In the genomic region with DNA sequence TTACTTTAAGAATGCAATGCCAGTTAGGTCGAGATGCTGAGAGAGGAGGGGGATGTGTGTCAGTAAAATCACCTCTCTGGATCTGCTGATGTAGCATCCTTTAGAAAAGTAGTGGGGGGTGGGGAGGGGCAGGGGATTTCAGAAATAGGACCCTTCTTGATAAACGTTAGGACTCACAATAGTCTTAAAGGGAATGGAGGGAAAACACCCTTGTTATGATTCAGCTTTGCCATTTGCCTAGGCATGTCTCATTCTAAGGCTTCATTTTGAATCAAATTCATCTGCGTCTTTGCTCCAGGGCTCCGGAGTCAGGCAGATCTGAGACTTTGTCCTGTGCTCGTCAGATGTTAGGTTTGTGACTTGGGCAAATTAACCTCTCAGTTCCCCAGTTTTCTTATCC, we compare ENCODE assay signal across 12 cellular contexts. TPM values are rescaled to one million over a fixed set of nuclear protein-coding genes. Genes with fewer than 3 reads are reported as not detected.
DNase-seq lines count a peak whose midpoint lies in the region; ATAC-seq and TF ChIP-seq lines count a peak whose summit lies in the region.
"Had no signal": no experiment of that assay in that cellular context is flagged by ENCODE, and none has a peak within 500 bp of the region (broad histone marks: within the 10 kb centered on the region; RNA-seq: fewer than 3 reads in every experiment).

No MANE protein-coding gene starts in this region.

- peak overlapping the region; percentile 98 for H3K27ac Mint-ChIP-seq in activated CD8-positive, alpha-beta memory T cell treated with anti-CD3 and anti-CD28 coated beads, Interleukin-2, amount 10 ng/mL, durations not matched to agents 7 days and 5 days

- H3K36me3 Mint-ChIP-seq in activated CD8-positive, alpha-beta memory T cell treated with anti-CD3 and anti-CD28 coated beads, Interleukin-2, amount 10 ng/mL, durations not matched to agents 7 days and 5 days = peaks cover 11% of the 10 kb centered on the region

- H3K4me3 Mint-ChIP-seq in activated CD8-positive, alpha-beta memory T cell treated with anti-CD3 and anti-CD28 coated beads, Interleukin-2, amount 10 ng/mL, durations not matched to agents 7 days and 5 days = peak overlapping the region; percentile 97

- H3K27me3 ChIP-seq in effector memory CD4-positive, alpha-beta T cell (replicated peaks; ENCODE audit: control insufficient read depth, insufficient read depth, low read length, poor library complexity, severe bottlenecking) = no peaks in the 10 kb centered on the region
- no peaks in the 10 kb centered on the region for H3K27me3 ChIP-seq in right cardiac atrium (ENCODE audit: control insufficient read depth, insufficient read depth)
- no peaks in the 10 kb centered on the region for H3K27me3 ChIP-seq in psoas muscle (ENCODE audit: insufficient read depth in 3 of 3, low read length in 2 of 3)
- H3K27me3 ChIP-seq: esophagus muscularis mucosa had no signal

- H3K9me3 Mint-ChIP-seq in activated CD8-positive, alpha-beta memory T cell treated with anti-CD3 and anti-CD28 coated beads, Interleukin-2, amount 10 ng/mL, durations not matched to agents 7 days and 5 days (ENCODE audit: low read depth) = no peaks in the 10 kb centered on the region

- H3K4me1 Mint-ChIP-seq in activated CD8-positive, alpha-beta memory T cell treated with anti-CD3 and anti-CD28 coated beads, Interleukin-2, amount 10 ng/mL, durations not matched to agents 7 days and 5 days = peaks cover 39% of the 10 kb centered on the region

- 65% methylated on average over 5 of the region's 5 CpGs for WGBS in right cardiac atrium
- WGBS in psoas muscle, 3 donors = 56 to 63% (median 56%) methylated on average over 5 of the region's 5 CpGs

- H3K4me1 ChIP-seq in OCI-LY7 (ENCODE audit: insufficient read depth, low read length, poor library complexity, severe bottlenecking) (peaks cover 53% of the 10 kb centered on the region), right cardiac atrium (ENCODE audit: control insufficient read depth, insufficient read depth, low read length) (no peaks in the 10 kb centered on the region), psoas muscle (no peaks in the 10 kb centered on the region)
- H3K4me1 ChIP-seq in effector memory CD4-positive, alpha-beta T cell (ENCODE audit: control insufficient read depth, insufficient read depth, low read length, poor library complexity, severe bottlenecking) = peaks cover 6% of the 10 kb centered on the region

- intact Hi-C loops in OCI-LY7 (cut with micrococcal nuclease; ENCODE audit: unreplicated experiment) (no loop called here), right cardiac atrium (cut with DNase I) (no loop called here), psoas muscle (cut with DNase I) (no loop called here)

- BruUV-seq in OCI-LY7 (replicated peaks; lab: Mats Ljungman, UMichigan) = no TSS peak

- H3K36me3 ChIP-seq in OCI-LY7 (ENCODE audit: insufficient read depth, low read length) = no peaks in the 10 kb centered on the region
- no peaks in the 10 kb centered on the region for H3K36me3 ChIP-seq in effector memory CD4-positive, alpha-beta T cell (ENCODE audit: control insufficient read depth, insufficient read depth, low read length)
- H3K36me3 ChIP-seq in psoas muscle (ENCODE audit: insufficient read depth in 1 of 2, low read depth in 1 of 2) = no peaks in the 10 kb centered on the region
- H3K36me3 ChIP-seq: esophagus muscularis mucosa had no signal

- H3K4me2 ChIP-seq in OCI-LY7 (ENCODE audit: low read length) = peak overlapping the region; percentile 52

- H3K79me2 ChIP-seq in OCI-LY7 (ENCODE audit: insufficient read depth, low read depth, low read length) = no peaks in the 10 kb centered on the region

- POLR2A ChIA-PET in OCI-LY7 (lab: Charles Lee) = interaction anchor here (0.7 kb wide), 1 partner anchor 17 kb away, joined by 3 read pairs; no protein-coding TSS in a partner anchor

- CTCF ChIA-PET in OCI-LY7 (lab: Charles Lee; ENCODE audit: unreplicated experiment) = no interaction called here
- CTCF ChIA-PET in activated CD8-positive, alpha-beta memory T cell treated with anti-CD3 and anti-CD28 coated beads, Interleukin-2, amount 10 ng/mL, durations not matched to agents 7 days and 5 days (lab: Charles Lee) = interaction anchor here (1.3 to 1.4 kb wide), 2 partner anchors 123 to 387 kb away, joined by 3 to 5 read pairs; no protein-coding TSS in a partner anchor

- H3K27ac ChIP-seq in OCI-LY7 (ENCODE audit: low read depth, low read length, poor library complexity, severe bottlenecking) (no peak overlapping the region), right cardiac atrium (ENCODE audit: low read length) (no peak overlapping the region), psoas muscle (no peak overlapping the region)
- peak overlapping the region; percentile 78 for H3K27ac ChIP-seq in effector memory CD4-positive, alpha-beta T cell (ENCODE audit: insufficient read depth, low read length, poor library complexity, severe bottlenecking)
- H3K27ac ChIP-seq: esophagus muscularis mucosa had no signal

- TF ChIP-seq CTCF in OCI-LY7 (conservative IDR thresholded peaks at IDR 0.05; ENCODE audit: low read length) = no peak
- TF ChIP-seq CTCF in psoas muscle (IDR thresholded peaks at IDR 0.05) = no peak

- ATAC-seq in activated CD8-positive, alpha-beta memory T cell treated with anti-CD3 and anti-CD28 coated beads, Interleukin-2, amount 10 ng/mL, durations not matched to agents 7 days and 5 days = no peak
- ATAC-seq in HG03565 (IDR thresholded peaks at IDR 0.05; ENCODE audit: unreplicated experiment) (no peak), right cardiac atrium (no peak), psoas muscle (no peak)

- H3K4me3 ChIP-seq in OCI-LY7 (ENCODE audit: low read depth, low read length, poor library complexity, severe bottlenecking) (peak overlapping the region; percentile 52), right cardiac atrium (ENCODE audit: low read length) (no peak overlapping the region), psoas muscle (no peak overlapping the region)
- H3K4me3 ChIP-seq in effector memory CD4-positive, alpha-beta T cell (ENCODE audit: insufficient read depth, low read depth, low read length, poor library complexity, severe bottlenecking) = peak overlapping the region; percentile 58
- H3K4me3 ChIP-seq: esophagus muscularis mucosa had no signal

- H3K27me3 Mint-ChIP-seq in activated CD8-positive, alpha-beta memory T cell treated with anti-CD3 and anti-CD28 coated beads, Interleukin-2, amount 10 ng/mL, durations not matched to agents 7 days and 5 days = no peaks in the 10 kb centered on the region

- H4K20me1 ChIP-seq in OCI-LY7 (ENCODE audit: insufficient read depth, low read length) = no peaks in the 10 kb centered on the region

- no peaks in the 10 kb centered on the region for H3K9me3 ChIP-seq in OCI-LY7 (ENCODE audit: low read length)
- no peaks in the 10 kb centered on the region for H3K9me3 ChIP-seq in effector memory CD4-positive, alpha-beta T cell (ENCODE audit: control insufficient read depth, low read length)
- H3K9me3 ChIP-seq in right cardiac atrium (ENCODE audit: control insufficient read depth, low read length) = no peaks in the 10 kb centered on the region
- no peaks in the 10 kb centered on the region for H3K9me3 ChIP-seq in psoas muscle
- H3K9me3 ChIP-seq: esophagus muscularis mucosa had no signal

- no peaks in the 10 kb centered on the region for H3K9me2 ChIP-seq in OCI-LY7 (ENCODE audit: insufficient read depth, low read length)

- no peak overlapping the region for H2AFZ ChIP-seq in OCI-LY7 (ENCODE audit: low read length)

- DNase-seq in OCI-LY7 (ENCODE audit: low spot score) (no peak), right cardiac atrium (no peak), psoas muscle (no peak)
- no peak for DNase-seq in activated CD8-positive, alpha-beta memory T cell treated with anti-CD3 and anti-CD28 coated beads, Interleukin-2, amount 10 ng/mL, durations not matched to agents 7 days and 5 days
- DNase-seq in effector memory CD4-positive, alpha-beta T cell = no peak
- DNase-seq in stimulated activated CD4-positive, alpha-beta T cell treated with anti-CD3 and anti-CD28 coated beads, TNF-alpha, amount 100 ng/mL, for 4 hours (ENCODE audit: low read depth in 3 of 3) = peak in 2 of 3 experiments; percentile 22 to 32
- DNase-seq: caudate nucleus, mesenchymal stem cell, NCI-H446 had no signal

RNA-seq across cellular contexts. Expression of a gene that starts 0.9 kb away (rescaled TPM):
- total RNA-seq in OCI-LY7 (2014; rRNA removed; shearing (Covaris generic)) = 2.2 and 4.3 TPM in 2 replicates
- 0.63 and 0.77 TPM in 2 replicates for total RNA-seq in OCI-LY7 (2022)
- 10 to 100 TPM; 47.0 to 61.8 TPM for total RNA-seq in activated CD8-positive, alpha-beta memory T cell treated with anti-CD3 and anti-CD28 coated beads, Interleukin-2, amount 10 ng/mL, durations not matched to agents 7 days and 5 days
- under 1 TPM; 0.11 to 0.33 (median 0.20) TPM for total RNA-seq in right cardiac atrium
- polyA plus RNA-seq in right cardiac atrium = 0.16 TPM
- under 1 TPM in 2 of 4 donors, not detected in 2; 0.15 to 0.45 TPM for total RNA-seq in psoas muscle
- under 1 TPM in 1 of 3 donors, not detected in 2; 0.05 TPM for polyA plus RNA-seq in psoas muscle

RNA-seq across cellular contexts. Expression of a gene that starts 14.8 kb away (rescaled TPM):
- total RNA-seq in OCI-LY7 (2014; rRNA removed; shearing (Covaris generic)) = not detected in 2 replicates
- total RNA-seq in OCI-LY7 (2022) (not detected in 2 replicates), right cardiac atrium (not detected), psoas muscle (not detected)
- not detected for total RNA-seq in activated CD8-positive, alpha-beta memory T cell treated with anti-CD3 and anti-CD28 coated beads, Interleukin-2, amount 10 ng/mL, durations not matched to agents 7 days and 5 days
- polyA plus RNA-seq in right cardiac atrium (not detected), psoas muscle (under 1 TPM in 1 of 3 donors, not detected in 2; 0.04 TPM)
- total RNA-seq: T-helper 2 cell treated with Interferon-gamma antibody and Interleukin-4, amounts not matched to agents 100 ng/mL and 5 ng/mL, for 36 hours had no signal

Comparison
In these comparisons a context has a peak if more than half of its experiments do, and no peak if none do; other contexts are left out.
1. DNase-seq: peak in stimulated activated CD4-positive, alpha-beta T cell treated with anti-CD3 and anti-CD28 coated beads, TNF-alpha, amount 100 ng/mL, for 4 hours (2 of 3); none in OCI-LY7 (single experiment), activated CD8-positive, alpha-beta memory T cell treated with anti-CD3 and anti-CD28 coated beads, Interleukin-2, amount 10 ng/mL, durations not matched to agents 7 days and 5 days (single experiment), effector memory CD4-positive, alpha-beta T cell (0 of 3), right cardiac atrium (0 of 3) and psoas muscle (0 of 2).
2. H3K4me3 ChIP-seq: peak in OCI-LY7 (single experiment) and effector memory CD4-positive, alpha-beta T cell (single experiment); none in right cardiac atrium (single experiment) and psoas muscle (single experiment).
3. RNA of a gene that starts 0.9 kb away (total RNA-seq): 47.0 to 61.8 TPM in activated CD8-positive, alpha-beta memory T cell treated with anti-CD3 and anti-CD28 coated beads, Interleukin-2, amount 10 ng/mL, durations not matched to agents 7 days and 5 days; 0.63 to 4.3 TPM in OCI-LY7, 0.11 to 0.33 TPM in right cardiac atrium and 0.15 to 0.45 TPM in psoas muscle; every median in the first group is over 4 times any median in the second.